Comparison of ENCODE assay signal across 1 cellular context in genomic region chr18:10950876-10951630, GRCh38.
TF ChIP-seq lines count a peak whose summit lies in the region.

No MANE protein-coding gene starts in this region.

TF ChIP-seq in SK-N-SH, 30 proteins besides CTCF, POLR2A, EP300 and RAD21 (continued from another document):
- no peak for TF ChIP-seq MEF2A (IDR thresholded peaks at IDR 0.05; ENCODE audit: borderline replicate concordance, low read depth)
- TF ChIP-seq FOSL2 (IDR thresholded peaks at IDR 0.05; ENCODE audit: borderline replicate concordance, low read depth), result no peak
- no peak for TF ChIP-seq TEAD4 (IDR thresholded peaks at IDR 0.05; ENCODE audit: borderline replicate concordance, insufficient read depth)
- TF ChIP-seq GATA2 (CRISPR knock-in tag; IDR thresholded peaks at IDR 0.05), result no peak
- TF ChIP-seq JUND (IDR thresholded peaks at IDR 0.05), result no peak
- no peak for TF ChIP-seq NRF1 (IDR thresholded peaks at IDR 0.05; ENCODE audit: low read depth, low read length)
- no peak for TF ChIP-seq TCF12 (IDR thresholded peaks at IDR 0.05)
- no peak for TF ChIP-seq NFIC (IDR thresholded peaks at IDR 0.05; ENCODE audit: borderline replicate concordance)
- TF ChIP-seq RFX5 (IDR thresholded peaks at IDR 0.05; ENCODE audit: low read length), result no peak
- no peak for TF ChIP-seq IRF3 (IDR thresholded peaks at IDR 0.05; ENCODE audit: low read depth, low read length)
